Comparison of ENCODE assay signal across 1 cellular context in the genomic region with DNA sequence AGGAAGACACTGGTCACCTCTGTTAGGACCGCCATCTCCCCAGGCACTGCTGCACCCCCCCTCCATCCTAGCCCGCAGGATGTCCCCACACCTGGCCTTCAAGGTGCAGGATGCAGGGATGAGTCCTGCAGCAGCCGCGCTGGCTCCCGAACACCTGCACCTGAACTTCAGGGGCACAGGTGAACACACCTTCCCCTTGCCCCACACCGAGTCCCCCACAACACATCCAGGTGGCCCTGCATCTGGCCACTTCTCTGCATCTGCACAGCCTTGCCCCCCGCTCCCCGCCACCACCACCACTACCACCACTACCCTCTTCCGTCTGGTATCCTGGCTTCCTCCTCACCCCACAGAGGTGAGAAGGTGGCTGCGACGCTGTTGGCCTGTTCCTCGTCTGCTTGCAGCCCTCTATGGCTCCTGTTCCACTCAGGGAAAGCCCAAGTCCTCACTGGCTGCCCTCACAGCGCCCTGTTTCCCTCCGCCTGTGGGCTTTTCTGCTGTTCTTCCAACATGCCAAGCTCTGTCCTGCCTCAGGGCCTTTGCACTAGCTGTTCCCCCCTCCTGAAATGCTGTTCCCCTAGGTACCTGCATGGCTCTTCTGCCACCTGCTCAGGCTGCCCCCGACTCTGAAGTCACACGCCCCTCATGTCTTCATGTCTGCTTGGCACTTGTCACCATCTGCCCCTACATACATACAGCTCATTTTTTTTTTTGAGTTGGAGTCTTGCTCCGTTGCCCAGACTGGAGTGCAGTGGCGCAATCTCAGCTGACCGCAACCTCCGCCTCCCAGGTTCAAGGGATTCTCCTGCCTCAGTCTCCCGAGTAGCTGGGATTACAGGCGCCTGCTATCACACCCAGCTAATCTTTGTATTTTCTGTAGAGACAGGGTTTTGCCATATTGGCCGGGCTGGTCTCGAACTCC.
TF ChIP-seq lines count a peak whose summit lies in the region.

No MANE protein-coding gene starts in this region.

TF ChIP-seq in HEK293, 187 proteins besides CTCF, POLR2A, EP300 and RAD21:
- TF ChIP-seq, protein P1, sequence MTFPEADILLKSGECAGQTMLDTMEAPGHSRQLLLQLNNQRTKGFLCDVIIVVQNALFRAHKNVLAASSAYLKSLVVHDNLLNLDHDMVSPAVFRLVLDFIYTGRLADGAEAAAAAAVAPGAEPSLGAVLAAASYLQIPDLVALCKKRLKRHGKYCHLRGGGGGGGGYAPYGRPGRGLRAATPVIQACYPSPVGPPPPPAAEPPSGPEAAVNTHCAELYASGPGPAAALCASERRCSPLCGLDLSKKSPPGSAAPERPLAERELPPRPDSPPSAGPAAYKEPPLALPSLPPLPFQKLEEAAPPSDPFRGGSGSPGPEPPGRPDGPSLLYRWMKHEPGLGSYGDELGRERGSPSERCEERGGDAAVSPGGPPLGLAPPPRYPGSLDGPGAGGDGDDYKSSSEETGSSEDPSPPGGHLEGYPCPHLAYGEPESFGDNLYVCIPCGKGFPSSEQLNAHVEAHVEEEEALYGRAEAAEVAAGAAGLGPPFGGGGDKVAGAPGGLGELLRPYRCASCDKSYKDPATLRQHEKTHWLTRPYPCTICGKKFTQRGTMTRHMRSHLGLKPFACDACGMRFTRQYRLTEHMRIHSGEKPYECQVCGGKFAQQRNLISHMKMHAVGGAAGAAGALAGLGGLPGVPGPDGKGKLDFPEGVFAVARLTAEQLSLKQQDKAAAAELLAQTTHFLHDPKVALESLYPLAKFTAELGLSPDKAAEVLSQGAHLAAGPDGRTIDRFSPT (tag by site-specific recombination; IDR thresholded peaks at IDR 0.05) = peak; percentile 35; the same call in 1 of the 2 replicates
- no peak for TF ChIP-seq ZFHX2 (tag by site-specific recombination; conservative IDR thresholded peaks at IDR 0.05)
- TF ChIP-seq, protein P2, sequence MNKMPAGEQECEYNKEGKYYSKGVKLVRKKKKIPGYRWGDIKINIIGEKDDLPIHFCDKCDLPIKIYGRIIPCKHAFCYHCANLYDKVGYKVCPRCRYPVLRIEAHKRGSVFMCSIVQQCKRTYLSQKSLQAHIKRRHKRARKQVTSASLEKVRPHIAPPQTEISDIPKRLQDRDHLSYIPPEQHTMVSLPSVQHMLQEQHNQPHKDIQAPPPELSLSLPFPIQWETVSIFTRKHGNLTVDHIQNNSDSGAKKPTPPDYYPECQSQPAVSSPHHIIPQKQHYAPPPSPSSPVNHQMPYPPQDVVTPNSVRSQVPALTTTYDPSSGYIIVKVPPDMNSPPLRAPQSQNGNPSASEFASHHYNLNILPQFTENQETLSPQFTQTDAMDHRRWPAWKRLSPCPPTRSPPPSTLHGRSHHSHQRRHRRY (tag by site-specific recombination; IDR thresholded peaks at IDR 0.05) = no peak
- TF ChIP-seq, protein P3, sequence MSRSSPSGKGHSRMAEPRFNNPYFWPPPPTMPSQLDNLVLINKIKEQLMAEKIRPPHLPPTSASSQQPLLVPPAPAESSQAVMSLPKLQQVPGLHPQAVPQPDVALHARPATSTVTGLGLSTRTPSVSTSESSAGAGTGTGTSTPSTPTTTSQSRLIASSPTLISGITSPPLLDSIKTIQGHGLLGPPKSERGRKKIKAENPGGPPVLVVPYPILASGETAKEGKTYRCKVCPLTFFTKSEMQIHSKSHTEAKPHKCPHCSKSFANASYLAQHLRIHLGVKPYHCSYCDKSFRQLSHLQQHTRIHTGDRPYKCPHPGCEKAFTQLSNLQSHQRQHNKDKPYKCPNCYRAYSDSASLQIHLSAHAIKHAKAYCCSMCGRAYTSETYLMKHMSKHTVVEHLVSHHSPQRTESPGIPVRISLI (tag by site-specific recombination; IDR thresholded peaks at IDR 0.05) = no peak
- TF ChIP-seq ZBTB7A (tag by site-specific recombination; IDR thresholded peaks at IDR 0.05; ENCODE audit: low read depth) = no peak
- peak; percentile 72 for TF ChIP-seq ZNF341 (tag by site-specific recombination; IDR thresholded peaks at IDR 0.05; ENCODE audit: low read depth)
- no peak for TF ChIP-seq ZNF791 (tag by site-specific recombination; IDR thresholded peaks at IDR 0.05)
- TF ChIP-seq ZNF510 (tag by site-specific recombination; IDR thresholded peaks at IDR 0.05; ENCODE audit: insufficient replicate concordance) = no peak
- TF ChIP-seq ZNF37A (tag by site-specific recombination; IDR thresholded peaks at IDR 0.05) = no peak
- TF ChIP-seq ZNF623 (tag by site-specific recombination; IDR thresholded peaks at IDR 0.05) = peak; percentile 99
- TF ChIP-seq ZEB2 (tag by site-specific recombination; IDR thresholded peaks at IDR 0.05) = peak; percentile 67
- TF ChIP-seq, protein P4, sequence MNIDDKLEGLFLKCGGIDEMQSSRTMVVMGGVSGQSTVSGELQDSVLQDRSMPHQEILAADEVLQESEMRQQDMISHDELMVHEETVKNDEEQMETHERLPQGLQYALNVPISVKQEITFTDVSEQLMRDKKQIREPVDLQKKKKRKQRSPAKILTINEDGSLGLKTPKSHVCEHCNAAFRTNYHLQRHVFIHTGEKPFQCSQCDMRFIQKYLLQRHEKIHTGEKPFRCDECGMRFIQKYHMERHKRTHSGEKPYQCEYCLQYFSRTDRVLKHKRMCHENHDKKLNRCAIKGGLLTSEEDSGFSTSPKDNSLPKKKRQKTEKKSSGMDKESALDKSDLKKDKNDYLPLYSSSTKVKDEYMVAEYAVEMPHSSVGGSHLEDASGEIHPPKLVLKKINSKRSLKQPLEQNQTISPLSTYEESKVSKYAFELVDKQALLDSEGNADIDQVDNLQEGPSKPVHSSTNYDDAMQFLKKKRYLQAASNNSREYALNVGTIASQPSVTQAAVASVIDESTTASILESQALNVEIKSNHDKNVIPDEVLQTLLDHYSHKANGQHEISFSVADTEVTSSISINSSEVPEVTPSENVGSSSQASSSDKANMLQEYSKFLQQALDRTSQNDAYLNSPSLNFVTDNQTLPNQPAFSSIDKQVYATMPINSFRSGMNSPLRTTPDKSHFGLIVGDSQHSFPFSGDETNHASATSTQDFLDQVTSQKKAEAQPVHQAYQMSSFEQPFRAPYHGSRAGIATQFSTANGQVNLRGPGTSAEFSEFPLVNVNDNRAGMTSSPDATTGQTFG (tag by site-specific recombination; IDR thresholded peaks at IDR 0.05; ENCODE audit: borderline replicate concordance) = no peak
- TF ChIP-seq ZNF660 (tag by site-specific recombination; IDR thresholded peaks at IDR 0.05) = no peak
- no peak for TF ChIP-seq ZNF621 (tag by site-specific recombination; IDR thresholded peaks at IDR 0.05)
- TF ChIP-seq ZNF529 (tag by site-specific recombination; IDR thresholded peaks at IDR 0.05; ENCODE audit: insufficient replicate concordance) = no peak
- TF ChIP-seq, protein P5, sequence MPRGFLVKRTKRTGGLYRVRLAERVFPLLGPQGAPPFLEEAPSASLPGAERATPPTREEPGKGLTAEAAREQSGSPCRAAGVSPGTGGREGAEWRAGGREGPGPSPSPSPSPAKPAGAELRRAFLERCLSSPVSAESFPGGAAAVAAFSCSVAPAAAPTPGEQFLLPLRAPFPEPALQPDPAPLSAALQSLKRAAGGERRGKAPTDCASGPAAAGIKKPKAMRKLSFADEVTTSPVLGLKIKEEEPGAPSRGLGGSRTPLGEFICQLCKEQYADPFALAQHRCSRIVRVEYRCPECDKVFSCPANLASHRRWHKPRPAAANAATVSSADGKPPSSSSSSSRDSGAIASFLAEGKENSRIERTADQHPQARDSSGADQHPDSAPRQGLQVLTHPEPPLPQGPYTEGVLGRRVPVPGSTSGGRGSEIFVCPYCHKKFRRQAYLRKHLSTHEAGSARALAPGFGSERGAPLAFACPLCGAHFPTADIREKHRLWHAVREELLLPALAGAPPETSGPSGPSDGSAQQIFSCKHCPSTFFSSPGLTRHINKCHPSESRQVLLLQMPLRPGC (tag by site-specific recombination; IDR thresholded peaks at IDR 0.05) = no peak
- TF ChIP-seq, protein P6, sequence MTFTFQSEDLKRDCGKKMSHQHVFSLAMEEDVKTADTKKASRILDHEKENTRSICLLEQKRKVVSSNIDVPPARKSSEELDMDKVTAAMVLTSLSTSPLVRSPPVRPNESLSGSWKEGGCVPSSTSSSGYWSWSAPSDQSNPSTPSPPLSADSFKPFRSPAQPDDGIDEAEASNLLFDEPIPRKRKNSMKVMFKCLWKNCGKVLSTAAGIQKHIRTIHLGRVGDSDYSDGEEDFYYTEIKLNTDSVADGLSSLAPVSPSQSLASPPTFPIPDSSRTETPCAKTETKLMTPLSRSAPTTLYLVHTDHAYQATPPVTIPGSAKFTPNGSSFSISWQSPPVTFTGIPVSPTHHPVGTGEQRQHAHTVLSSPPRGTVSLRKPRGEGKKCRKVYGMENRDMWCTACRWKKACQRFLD (tag by site-specific recombination; IDR thresholded peaks at IDR 0.05) = no peak
- TF ChIP-seq, protein P7, sequence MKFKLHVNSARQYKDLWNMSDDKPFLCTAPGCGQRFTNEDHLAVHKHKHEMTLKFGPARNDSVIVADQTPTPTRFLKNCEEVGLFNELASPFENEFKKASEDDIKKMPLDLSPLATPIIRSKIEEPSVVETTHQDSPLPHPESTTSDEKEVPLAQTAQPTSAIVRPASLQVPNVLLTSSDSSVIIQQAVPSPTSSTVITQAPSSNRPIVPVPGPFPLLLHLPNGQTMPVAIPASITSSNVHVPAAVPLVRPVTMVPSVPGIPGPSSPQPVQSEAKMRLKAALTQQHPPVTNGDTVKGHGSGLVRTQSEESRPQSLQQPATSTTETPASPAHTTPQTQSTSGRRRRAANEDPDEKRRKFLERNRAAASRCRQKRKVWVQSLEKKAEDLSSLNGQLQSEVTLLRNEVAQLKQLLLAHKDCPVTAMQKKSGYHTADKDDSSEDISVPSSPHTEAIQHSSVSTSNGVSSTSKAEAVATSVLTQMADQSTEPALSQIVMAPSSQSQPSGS (tag by site-specific recombination; IDR thresholded peaks at IDR 0.05; ENCODE audit: low read depth) = no peak
- TF ChIP-seq ZNF146 (tag by site-specific recombination; IDR thresholded peaks at IDR 0.05) = no peak
- TF ChIP-seq, protein P8, sequence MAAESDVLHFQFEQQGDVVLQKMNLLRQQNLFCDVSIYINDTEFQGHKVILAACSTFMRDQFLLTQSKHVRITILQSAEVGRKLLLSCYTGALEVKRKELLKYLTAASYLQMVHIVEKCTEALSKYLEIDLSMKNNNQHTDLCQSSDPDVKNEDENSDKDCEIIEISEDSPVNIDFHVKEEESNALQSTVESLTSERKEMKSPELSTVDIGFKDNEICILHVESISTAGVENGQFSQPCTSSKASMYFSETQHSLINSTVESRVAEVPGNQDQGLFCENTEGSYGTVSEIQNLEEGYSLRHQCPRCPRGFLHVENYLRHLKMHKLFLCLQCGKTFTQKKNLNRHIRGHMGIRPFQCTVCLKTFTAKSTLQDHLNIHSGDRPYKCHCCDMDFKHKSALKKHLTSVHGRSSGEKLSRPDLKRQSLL (tag by site-specific recombination; IDR thresholded peaks at IDR 0.05) = no peak
- no peak for TF ChIP-seq KLF7 (tag by site-specific recombination; IDR thresholded peaks at IDR 0.05; ENCODE audit: borderline replicate concordance)
- TF ChIP-seq ZNF121 (tag by site-specific recombination; IDR thresholded peaks at IDR 0.05) = 0 out of 2 replicates have a peak, but pooled peaks have one; percentile 67
- TF ChIP-seq ZNF155 (tag by site-specific recombination; IDR thresholded peaks at IDR 0.05) = no peak
- no peak for TF ChIP-seq ZNF175 (tag by site-specific recombination; IDR thresholded peaks at IDR 0.05)
- TF ChIP-seq ZNF16 (tag by site-specific recombination; IDR thresholded peaks at IDR 0.05; ENCODE audit: low read depth) = no peak
- no peak for TF ChIP-seq ZFP69B (tag by site-specific recombination; IDR thresholded peaks at IDR 0.05)
- TF ChIP-seq KLF1 (tag by site-specific recombination; IDR thresholded peaks at IDR 0.05) = no peak
TF ChIP-seq in HEK293: peak in this region for 5.
